In genomic region chr3:16171825-16172224, GRCh38 we compare ENCODE assay signal across 19 cellular contexts. TPM values are rescaled to one million over a fixed set of nuclear protein-coding genes. Genes with fewer than 3 reads are reported as not detected.
"Had no signal": no experiment of that assay in that cellular context is flagged by ENCODE, and none has a peak within 500 bp of the region (broad histone marks: within the 10 kb centered on the region; RNA-seq: fewer than 3 reads in every experiment).

No MANE protein-coding gene starts in this region.

- H3K4me2 ChIP-seq: neural progenitor cell, smooth muscle cell had no signal

- H3K9ac ChIP-seq: neural progenitor cell had no signal

- FAIRE-seq: endometrium had no signal

- H3K9me3 Mint-ChIP-seq: natural killer cell treated with Interleukin-12 subunit alpha and Interleukin-12 subunit beta and Interleukin-15 and Interleukin-18, amount 100 ng/mL, for 72 hours; stimulated activated effector memory CD8-positive, alpha-beta T cell treated with anti-CD3 and anti-CD28 coated beads, Interleukin-12 subunit alpha, Interleukin-12 subunit beta, amount 100 ng/mL, for 72 hours had no signal

- H3K27ac ChIP-seq: lower lobe of right lung, neural progenitor cell, ovary, upper lobe of right lung, vagina had no signal

- H3K4me3 Mint-ChIP-seq: memory B cell; mesothelial cell of epicardium; natural killer cell treated with Interleukin-12 subunit alpha and Interleukin-12 subunit beta and Interleukin-15 and Interleukin-18, amount 100 ng/mL, for 72 hours; neural progenitor cell; stimulated activated effector memory CD8-positive, alpha-beta T cell treated with anti-CD3 and anti-CD28 coated beads, Interleukin-12 subunit alpha, Interleukin-12 subunit beta, amount 100 ng/mL, for 72 hours had no signal

- H3K36me3 Mint-ChIP-seq: memory B cell; mesothelial cell of epicardium; natural killer cell treated with Interleukin-12 subunit alpha and Interleukin-12 subunit beta and Interleukin-15 and Interleukin-18, amount 100 ng/mL, for 72 hours; neural progenitor cell; stimulated activated effector memory CD8-positive, alpha-beta T cell treated with anti-CD3 and anti-CD28 coated beads, Interleukin-12 subunit alpha, Interleukin-12 subunit beta, amount 100 ng/mL, for 72 hours had no signal

- H3K4me3 ChIP-seq: gastrocnemius medialis, lower lobe of right lung, neural progenitor cell, ovary, smooth muscle cell, tibial artery, upper lobe of right lung, vagina had no signal

- H3K36me3 ChIP-seq: gastrocnemius medialis, lower lobe of right lung, neural progenitor cell, ovary, upper lobe of right lung, vagina had no signal

- H3K27me3 ChIP-seq: gastrocnemius medialis, neural progenitor cell, ovary, tibial artery, upper lobe of right lung, vagina had no signal

- H3K27ac Mint-ChIP-seq: memory B cell; mesothelial cell of epicardium; natural killer cell treated with Interleukin-12 subunit alpha and Interleukin-12 subunit beta and Interleukin-15 and Interleukin-18, amount 100 ng/mL, for 72 hours; neural progenitor cell; stimulated activated effector memory CD8-positive, alpha-beta T cell treated with anti-CD3 and anti-CD28 coated beads, Interleukin-12 subunit alpha, Interleukin-12 subunit beta, amount 100 ng/mL, for 72 hours had no signal

- H3K4me1 Mint-ChIP-seq: memory B cell; stimulated activated effector memory CD8-positive, alpha-beta T cell treated with anti-CD3 and anti-CD28 coated beads, Interleukin-12 subunit alpha, Interleukin-12 subunit beta, amount 100 ng/mL, for 72 hours had no signal

- H3K4me1 ChIP-seq: neural progenitor cell had no signal

- DNase-seq: effector memory CD4-positive, alpha-beta T cell; gastrocnemius medialis; lower lobe of right lung; nucleus accumbens; ovary; right cardiac atrium; stimulated activated CD4-positive, alpha-beta T cell treated with anti-CD3 and anti-CD28 coated beads, Interleukin-4, amount 100 ng/mL, for 1 hour; stimulated activated CD8-positive, alpha-beta memory T cell treated with anti-CD3 and anti-CD28 coated beads, Interleukin-4, amount 100 ng/mL, for 48 hours; stimulated activated naive CD8-positive, alpha-beta T cell treated with anti-CD3 and anti-CD28 coated beads, Interleukin-15, Interleukin-2, amounts not matched to agents 100 U/mL and 50 U/mL, for 24 hours; tibial artery; upper lobe of right lung had no signal

- H2AFZ ChIP-seq: neural progenitor cell had no signal

- H3K9me3 ChIP-seq: gastrocnemius medialis, lower lobe of right lung, ovary, tibial artery, upper lobe of right lung, vagina had no signal

RNA-seq across cellular contexts. Expression of gene GALNT15, which starts 2.7 kb away (rescaled TPM):
- total RNA-seq: natural killer cell treated with Interleukin-12 subunit alpha and Interleukin-12 subunit beta and Interleukin-15 and Interleukin-18, amount 100 ng/mL, for 72 hours had no signal
